11 cellular contexts compared by ENCODE assay signal in genomic region chr22:39534092-39534506, GRCh38. TPM values are rescaled to one million over a fixed set of nuclear protein-coding genes. Genes with fewer than 3 reads are reported as not detected.
DNase-seq lines count a peak whose midpoint lies in the region; TF ChIP-seq lines count a peak whose summit lies in the region.
"Had no signal": no experiment of that assay in that cellular context is flagged by ENCODE, and none has a peak within 500 bp of the region (broad histone marks: within the 10 kb centered on the region; RNA-seq: fewer than 3 reads in every experiment).

No MANE protein-coding gene starts in this region.

- H3K9me3 ChIP-seq in OCI-LY1 (ENCODE audit: low read length) = no peaks in the 10 kb centered on the region
- H3K9me3 ChIP-seq in endodermal cell (ENCODE audit: control insufficient read depth, low read length) = no peaks in the 10 kb centered on the region
- no peaks in the 10 kb centered on the region for H3K9me3 ChIP-seq in sigmoid colon

- intact Hi-C loops in activated CD4-positive, alpha-beta T cell treated with anti-CD3 and anti-CD28 coated beads, Interleukin-2, amount 10 ng/mL, durations not matched to agents 24 days and 14 days (cut with micrococcal nuclease) = loop anchor here (1.0 to 5.0 kb wide), 4 partner anchors 368 to 502 kb away; partner anchors contain the start of gene GRAP2
- intact Hi-C loops in sigmoid colon (cut with DNase I) = loop anchor here (2.0 to 5.0 kb wide), 6 partner anchors 382 to 813 kb away; partner anchors contain the start of genes ADSL, CBX7 and TNRC6B

- H4K20me1 ChIP-seq in OCI-LY1 (ENCODE audit: insufficient read depth, low read length) = no peaks in the 10 kb centered on the region

- WGBS in endodermal cell (ENCODE audit: insufficient coverage in 1 of 2, insufficient read length in 1 of 2), 2 experiments = 88 to 90% methylated on average over 4 to 12 of the region's 12 CpGs
- WGBS in sigmoid colon, 2 donors = 68 to 82% methylated on average over 12 of the region's 12 CpGs

- H3K79me2 ChIP-seq in OCI-LY1 (ENCODE audit: insufficient read depth, low read length) = peaks cover 14% of the 10 kb centered on the region

- no peaks in the 10 kb centered on the region for H3K27me3 ChIP-seq in OCI-LY1 (ENCODE audit: insufficient read depth, low read length)
- no peaks in the 10 kb centered on the region for H3K27me3 ChIP-seq in endodermal cell (ENCODE audit: control insufficient read depth, insufficient read depth, low read length, poor library complexity, severe bottlenecking)
- no peaks in the 10 kb centered on the region for H3K27me3 ChIP-seq in sigmoid colon

- H3F3A ChIP-seq in OCI-LY1 (ENCODE audit: insufficient read depth, low read length) = no peaks in the 10 kb centered on the region

- H2AFZ ChIP-seq in OCI-LY1 (ENCODE audit: low read length) = peak overlapping the region; percentile 80

- TF ChIP-seq POLR2A in sigmoid colon (IDR thresholded peaks at IDR 0.05) = no peak

- H3K27ac ChIP-seq in OCI-LY1 (ENCODE audit: low read depth, low read length, poor library complexity, severe bottlenecking) = peak overlapping the region; percentile 74
- no peak overlapping the region for H3K27ac ChIP-seq in endodermal cell (ENCODE audit: low read depth, low read length)
- H3K27ac ChIP-seq in sigmoid colon = peak overlapping the region in 3 of 4 donors; percentile 41 to 99 (median 48)

- no peaks in the 10 kb centered on the region for H3K9me2 ChIP-seq in OCI-LY1 (ENCODE audit: low read depth, low read length)

- no peak for TF ChIP-seq EP300 in sigmoid colon (IDR thresholded peaks at IDR 0.05)

- peak overlapping the region; percentile 33; the same call in 1 of the 2 replicates for H3K4me2 ChIP-seq in OCI-LY1 (ENCODE audit: low read length)

- H3K36me3 ChIP-seq in OCI-LY1 (ENCODE audit: insufficient read depth, low read length) = peaks cover 27% of the 10 kb centered on the region
- H3K36me3 ChIP-seq in endodermal cell (ENCODE audit: control insufficient read depth, insufficient read depth, low read length) = peaks cover 22% of the 10 kb centered on the region
- peaks cover 0 to 14% (median 6%) of the 10 kb centered on the region in 4 donors for H3K36me3 ChIP-seq in sigmoid colon

- peaks cover 40% of the 10 kb centered on the region for H3K4me1 Mint-ChIP-seq in activated CD4-positive, alpha-beta T cell treated with anti-CD3 and anti-CD28 coated beads, Interleukin-2, amount 10 ng/mL, durations not matched to agents 24 days and 14 days
- H3K4me1 Mint-ChIP-seq in endodermal cell = peaks cover 33% of the 10 kb centered on the region

- peaks cover 30% of the 10 kb centered on the region for H3K36me3 Mint-ChIP-seq in activated CD4-positive, alpha-beta T cell treated with anti-CD3 and anti-CD28 coated beads, Interleukin-2, amount 10 ng/mL, durations not matched to agents 24 days and 14 days (ENCODE audit: low read depth)
- peaks cover 20% of the 10 kb centered on the region for H3K36me3 Mint-ChIP-seq in endodermal cell (ENCODE audit: low read depth)

- H3K4me3 ChIP-seq in OCI-LY1 (ENCODE audit: low read depth, low read length, poor library complexity, severe bottlenecking) (no peak overlapping the region), endodermal cell (ENCODE audit: low read length) (no peak overlapping the region), sigmoid colon (peak overlapping the region in 1 of 4 donors; percentile 13)

- no peaks in the 10 kb centered on the region for H3K9me3 Mint-ChIP-seq in activated CD4-positive, alpha-beta T cell treated with anti-CD3 and anti-CD28 coated beads, Interleukin-2, amount 10 ng/mL, durations not matched to agents 24 days and 14 days
- no peaks in the 10 kb centered on the region for H3K9me3 Mint-ChIP-seq in endodermal cell

- H3K27ac Mint-ChIP-seq in activated CD4-positive, alpha-beta T cell treated with anti-CD3 and anti-CD28 coated beads, Interleukin-2, amount 10 ng/mL, durations not matched to agents 24 days and 14 days = no peak overlapping the region
- H3K27ac Mint-ChIP-seq in endodermal cell = peak overlapping the region; percentile 92

- H3K9ac ChIP-seq in OCI-LY1 (ENCODE audit: low read length) (no peak overlapping the region; the same call in 1 of the 2 replicates), endodermal cell (ENCODE audit: extremely low read depth, low read length, poor library complexity, severe bottlenecking) (no peak overlapping the region)

- DNase-seq in activated CD4-positive, alpha-beta T cell treated with anti-CD3 and anti-CD28 coated beads, Interleukin-2, amount 10 ng/mL, durations not matched to agents 24 days and 14 days = no peak
- no peak for DNase-seq in activated CD4-positive, alpha-beta T cell treated with anti-CD3 and anti-CD28 coated beads for 48 hours
- peak; percentile 74 for DNase-seq in endodermal cell
- DNase-seq in sigmoid colon = no peak
- DNase-seq in NCI-H2227 (lab: John Stamatoyannopoulos, UW; ENCODE audit: unreplicated experiment) = no peak
- no peak for DNase-seq in GF-D8 (lab: John Stamatoyannopoulos, UW)
- DNase-seq in NCI-H128 (lab: John Stamatoyannopoulos, UW; ENCODE audit: unreplicated experiment) = no peak
- DNase-seq: cortex of kidney had no signal

- H3K4me1 ChIP-seq in OCI-LY1 (ENCODE audit: insufficient read depth, low read length, severe bottlenecking) (peaks cover 51% of the 10 kb centered on the region), endodermal cell (ENCODE audit: control insufficient read depth, insufficient read depth, low read length) (peaks cover 25% of the 10 kb centered on the region), sigmoid colon (peaks cover 2 to 44% (median 40%) of the 10 kb centered on the region in 4 donors)

- TF ChIP-seq CTCF in OCI-LY1 (IDR thresholded peaks at IDR 0.05; ENCODE audit: low read length) (peak; percentile 31; the same call in 1 of the 2 replicates), endodermal cell (conservative IDR thresholded peaks at IDR 0.05) (no peak), sigmoid colon (IDR thresholded peaks at IDR 0.05) (no peak)

- H3K27me3 Mint-ChIP-seq in activated CD4-positive, alpha-beta T cell treated with anti-CD3 and anti-CD28 coated beads, Interleukin-2, amount 10 ng/mL, durations not matched to agents 24 days and 14 days = peaks cover 3% of the 10 kb centered on the region
- no peaks in the 10 kb centered on the region for H3K27me3 Mint-ChIP-seq in endodermal cell (ENCODE audit: insufficient read depth)
- H3K27me3 Mint-ChIP-seq: T-helper 17 cell had no signal

- H3K4me3 Mint-ChIP-seq in activated CD4-positive, alpha-beta T cell treated with anti-CD3 and anti-CD28 coated beads, Interleukin-2, amount 10 ng/mL, durations not matched to agents 24 days and 14 days = peak overlapping the region; percentile 29
- peak overlapping the region; percentile 27 for H3K4me3 Mint-ChIP-seq in endodermal cell
- H3K4me3 Mint-ChIP-seq: T-helper 17 cell had no signal

RNA-seq across cellular contexts. Expression of gene RPS19BP1, which starts 1.6 kb away (rescaled TPM):
- total RNA-seq in activated CD4-positive, alpha-beta T cell treated with anti-CD3 and anti-CD28 coated beads, Interleukin-2, amount 10 ng/mL, durations not matched to agents 24 days and 14 days = 96.2 and 96.9 TPM in 2 replicates
- total RNA-seq in endodermal cell (10 to 100 TPM; 65.5 to 70.3 TPM), sigmoid colon (100 to 1,000 TPM; 148 to 217 (median 189) TPM)
- polyA plus RNA-seq in endodermal cell (2013, experiment 1 of 2) = 66.1 TPM
- 59.9 TPM for polyA plus RNA-seq in endodermal cell (2013, experiment 2 of 2)
- polyA plus RNA-seq in sigmoid colon = 100 to 1,000 TPM; 176 to 180 (median 180) TPM

RNA-seq across cellular contexts. Expression of gene ATF4, which starts 13.7 kb away (rescaled TPM):
- 392 and 393 TPM in 2 replicates for total RNA-seq in activated CD4-positive, alpha-beta T cell treated with anti-CD3 and anti-CD28 coated beads, Interleukin-2, amount 10 ng/mL, durations not matched to agents 24 days and 14 days
- total RNA-seq in endodermal cell (100 to 1,000 TPM; 335 to 341 TPM), sigmoid colon (100 to 1,000 TPM; 483 to 651 (median 631) TPM)
- polyA plus RNA-seq in endodermal cell (2013, experiment 1 of 2) = 370 TPM
- 330 TPM for polyA plus RNA-seq in endodermal cell (2013, experiment 2 of 2)
- polyA plus RNA-seq in sigmoid colon = 100 to 1,000 TPM; 423 to 446 (median 444) TPM

RNA-seq across cellular contexts. Expression of gene MIEF1, which starts 32.0 kb away (rescaled TPM):
- 53.7 and 54.8 TPM in 2 replicates for total RNA-seq in activated CD4-positive, alpha-beta T cell treated with anti-CD3 and anti-CD28 coated beads, Interleukin-2, amount 10 ng/mL, durations not matched to agents 24 days and 14 days
- total RNA-seq in endodermal cell (10 to 100 TPM; 36.0 to 43.3 TPM), sigmoid colon (10 to 100 TPM; 11.8 to 19.7 (median 14.2) TPM)
- polyA plus RNA-seq in endodermal cell (2013, experiment 1 of 2) = 28.1 TPM
- 26.6 TPM for polyA plus RNA-seq in endodermal cell (2013, experiment 2 of 2)
- polyA plus RNA-seq in sigmoid colon = 10 to 100 TPM in 2 of 3 donors, 1 to 10 TPM in 1; 9.0 to 25.4 (median 11.6) TPM

RNA-seq across cellular contexts. Expression of gene CACNA1I, which starts 36.5 kb away (rescaled TPM):
- total RNA-seq in activated CD4-positive, alpha-beta T cell treated with anti-CD3 and anti-CD28 coated beads, Interleukin-2, amount 10 ng/mL, durations not matched to agents 24 days and 14 days = 0.05 and 0.07 TPM in 2 replicates
- total RNA-seq in endodermal cell (1 to 10 TPM; 1.2 to 2.2 TPM), sigmoid colon (under 1 TPM in 3 of 4 donors, not detected in 1; under 0.01 to 0.16 (median 0.14) TPM)
- 0.32 TPM for polyA plus RNA-seq in endodermal cell (2013, experiment 1 of 2)
- polyA plus RNA-seq in endodermal cell (2013, experiment 2 of 2) = 0.29 TPM
- under 1 TPM in 1 of 3 donors, not detected in 2; 0.95 TPM for polyA plus RNA-seq in sigmoid colon
- total RNA-seq: glomerular endothelial cell had no signal
